Comparison of ENCODE assay signal across 16 cellular contexts in genomic region chr10:70498970-70499828, GRCh38. TPM values are rescaled to one million over a fixed set of nuclear protein-coding genes. Genes with fewer than 3 reads are reported as not detected.
DNase-seq lines count a peak whose midpoint lies in the region; ATAC-seq, FAIRE-seq and TF ChIP-seq lines count a peak whose summit lies in the region.
"Had no signal": no experiment of that assay in that cellular context is flagged by ENCODE, and none has a peak within 500 bp of the region (broad histone marks: within the 10 kb centered on the region; RNA-seq: fewer than 3 reads in every experiment).

No MANE protein-coding gene starts in this region.

- TF ChIP-seq CTCF in HepG2 (CRISPR knock-in tag; IDR thresholded peaks at IDR 0.05): no peak

- no peak overlapping the region for H2AFZ ChIP-seq in HepG2 (ENCODE audit: low read length)

- CTCF ChIA-PET in HepG2 (lab: Yijun Ruan, JAX; ENCODE audit: low intra/inter-chr PET ratio, low total read pairs): no interaction called here

- H3K9me3 ChIP-seq in HepG2 (ENCODE audit: low read length): no peaks in the 10 kb centered on the region
- H3K9me3 ChIP-seq: suprapubic skin had no signal

- BruUV-seq in HepG2 (replicated peaks; lab: Mats Ljungman, UMichigan): no TSS peak

- H3K36me3 ChIP-seq in HepG2 (replicated peaks in 1 of 2; ENCODE audit: control insufficient read depth in 1 of 2, insufficient read depth in 2 of 2, low read length in 2 of 2): no peaks in the 10 kb centered on the region
- H3K36me3 ChIP-seq: suprapubic skin had no signal

- intact Hi-C loops in HepG2 (cut with micrococcal nuclease; ENCODE audit: unreplicated experiment): no loop called here

- peaks cover 2 to 26% of the 10 kb centered on the region in 2 experiments; a peak in 3 of 5 replicates for H3K27me3 ChIP-seq in HepG2 (ENCODE audit: control insufficient read depth in 1 of 2, insufficient read depth in 2 of 2, low read length in 2 of 2)

- no peaks in the 10 kb centered on the region for H3K79me2 ChIP-seq in HepG2 (ENCODE audit: insufficient read depth, low read length)

- DNase-seq in MV-4-11 (lab: John Stamatoyannopoulos, UW) (peak; percentile 19), dermis blood vessel endothelial cell (peak; percentile 39), HepG2 (ENCODE audit: low spot score) (no peak), substantia nigra (lab: John Stamatoyannopoulos, UW) (no peak), DMS 273 (lab: John Stamatoyannopoulos, UW; ENCODE audit: unreplicated experiment) (no peak)
- no peak for DNase-seq in stimulated activated CD8-positive, alpha-beta memory T cell treated with anti-CD3 and anti-CD28 coated beads, Interleukin-4, amount 100 ng/mL, for 48 hours
- DNase-seq: activated naive CD4-positive, alpha-beta T cell treated with anti-CD3 and anti-CD28 coated beads, Interleukin-2, amount 50 U/mL, for 16 hours; NCI-H1092; NCI-H510A; T1000 had no signal

- no peak for TF ChIP-seq RAD21 in HepG2 (CRISPR knock-in tag; IDR thresholded peaks at IDR 0.05)

- FAIRE-seq in HepG2 (lab: Jason Lieb, UNC): no peak

- no peak overlapping the region for H3K4me2 ChIP-seq in HepG2 (ENCODE audit: low read depth, low read length)

- WGBS in HepG2 (ENCODE audit: low lambda C conversion rate): 14% methylated on average over 9 of the region's 10 CpGs

- ATAC-seq in HepG2: 0 out of 3 replicates have a peak, but pooled peaks have one; percentile 31
- no peak for ATAC-seq in GM21526 (IDR thresholded peaks at IDR 0.05; ENCODE audit: low FRiP score, unreplicated experiment)
- no peak for ATAC-seq in esophagus mucosa

- no peaks in the 10 kb centered on the region for H4K20me1 ChIP-seq in HepG2 (ENCODE audit: insufficient read depth, low read length)

- no peak for TF ChIP-seq POLR2A in HepG2 (IDR thresholded peaks at IDR 0.05; ENCODE audit: insufficient read depth in 1 of 2, low read depth in 2 of 2, low read length in 2 of 2)

- TF ChIP-seq EP300 in HepG2 (IDR thresholded peaks at IDR 0.05; ENCODE audit: low read depth in 2 of 2, low read length in 2 of 2): no peak
- no peak for TF ChIP-seq EP300 in HepG2 (CRISPR knock-in tag; IDR thresholded peaks at IDR 0.05; ENCODE audit: borderline replicate concordance)

- POLR2A ChIA-PET in HepG2 (lab: Yijun Ruan, JAX): no interaction called here

- H3K4me1 ChIP-seq in HepG2 (ENCODE audit: insufficient read depth, low read length): peaks cover 29% of the 10 kb centered on the region

- no peak overlapping the region for H3K9ac ChIP-seq in HepG2 (ENCODE audit: insufficient read depth, low read depth, low read length)

- H3K27ac ChIP-seq in HepG2 (ENCODE audit: extremely low read length, insufficient read depth, low read length) (no peak overlapping the region), substantia nigra (ENCODE audit: low read depth, low read length, poor library complexity, severe bottlenecking) (peak overlapping the region; percentile 71)
- H3K27ac ChIP-seq: suprapubic skin had no signal

- H3K4me3 ChIP-seq in HepG2 (replicated peaks in 1 of 3; ENCODE audit: insufficient read depth in 1 of 3, low read depth in 2 of 3, low read length in 3 of 3): no peak overlapping the region
- H3K4me3 ChIP-seq: lung, suprapubic skin had no signal

- in situ Hi-C loops in HepG2 (cut with HindIII; ENCODE audit: extremely low pct_ligation_motif_present, low pct_unique_long_range_greater_than_20kb): no loop called here

TF ChIP-seq in HepG2, 621 proteins besides CTCF, POLR2A, EP300 and RAD21 (continues in another document):
- TF ChIP-seq ARID5B (CRISPR knock-in tag; IDR thresholded peaks at IDR 0.05) (no peak), ZNF775 (CRISPR knock-in tag; IDR thresholded peaks at IDR 0.05; ENCODE audit: borderline replicate concordance) (no peak), ZNF768 (CRISPR knock-in tag; IDR thresholded peaks at IDR 0.05) (peak; percentile 82), GATAD1 (CRISPR knock-in tag; IDR thresholded peaks at IDR 0.05) (no peak), ADNP (CRISPR knock-in tag; IDR thresholded peaks at IDR 0.05) (no peak), RXRA (CRISPR knock-in tag; IDR thresholded peaks at IDR 0.05) (no peak), ZSCAN25 (CRISPR knock-in tag; IDR thresholded peaks at IDR 0.05) (no peak), TCF7L2 (IDR thresholded peaks at IDR 0.05; ENCODE audit: low read depth, low read length) (no peak)

RNA-seq across cellular contexts. Expression of gene PALD1, which starts 20.6 kb away (rescaled TPM):
- total RNA-seq in dermis blood vessel endothelial cell: 248 and 276 TPM in 2 replicates
- 0.06 and 0.07 TPM in 2 replicates for total RNA-seq in HepG2 (2016; rRNA removed; fragmentation: Illumina TruSeq; extraction: Trizol)
- not detected in 2 replicates for total RNA-seq in HepG2 (2016; cell fraction: cytosol; rRNA removed; fragmentation: Illumina TruSeq; extraction: Trizol; ENCODE audit: low read depth)
- 0.04 TPM in 1 of 2 replicates, not detected in the other for total RNA-seq in HepG2 (2016; cell fraction: insoluble cytoplasmic fraction; rRNA removed; fragmentation: Illumina TruSeq; extraction: Trizol)
- total RNA-seq in HepG2 (2016; cell fraction: membrane; rRNA removed; fragmentation: Illumina TruSeq; extraction: Trizol): 0.03 TPM in 2 replicates
- not detected in 2 replicates for total RNA-seq in HepG2 (2016; cell fraction: nucleus; rRNA removed; fragmentation: Illumina TruSeq; extraction: Trizol)
- 0.08 and 0.09 TPM in 2 replicates for polyA plus RNA-seq in HepG2 (2011; rRNA removed)
- 0.08 TPM in 2 replicates for polyA plus RNA-seq in HepG2 (2011; cell fraction: cytosol; rRNA removed)
- polyA plus RNA-seq in HepG2 (2011; cell fraction: nucleus; rRNA removed): 0.43 and 0.50 TPM in 2 replicates
- polyA plus RNA-seq in HepG2 (2012): 0.11 TPM in 1 of 2 replicates, not detected in the other
- polyA plus RNA-seq in HepG2 (2016; cell fraction: cytosol; fragmentation: Illumina TruSeq; extraction: Trizol; ENCODE audit: low read depth): not detected in 2 replicates
- polyA plus RNA-seq in HepG2 (2016; cell fraction: insoluble cytoplasmic fraction; fragmentation: Illumina TruSeq; extraction: Trizol; ENCODE audit: low read depth): not detected in 2 replicates
- not detected in 2 replicates for polyA plus RNA-seq in HepG2 (2016; cell fraction: membrane; fragmentation: Illumina TruSeq; extraction: Trizol; ENCODE audit: low read depth)
- not detected in 2 replicates for polyA plus RNA-seq in HepG2 (2016; cell fraction: nucleus; fragmentation: Illumina TruSeq; extraction: Trizol; ENCODE audit: insufficient read depth, low read depth)
- 0.05 and 0.52 TPM in 2 replicates for polyA minus RNA-seq in HepG2 (2011; rRNA and poly(A)+ RNA removed; ENCODE audit: low replicate concordance)
- polyA minus RNA-seq in HepG2 (2011; cell fraction: cytosol; rRNA and poly(A)+ RNA removed): not detected in 2 replicates
- polyA minus RNA-seq in HepG2 (2011; cell fraction: nucleus; rRNA and poly(A)+ RNA removed): 0.12 TPM in 1 of 2 replicates, not detected in the other
- 4.6 TPM for total RNA-seq in esophagus mucosa

RNA-seq across cellular contexts. Expression of gene NODAL, which starts 57.7 kb away (rescaled TPM):
- total RNA-seq in dermis blood vessel endothelial cell (not detected in 2 replicates), HepG2 (2016; rRNA removed; fragmentation: Illumina TruSeq; extraction: Trizol) (0.24 TPM in 1 of 2 replicates, not detected in the other), esophagus mucosa (0.48 TPM)
- not detected in 2 replicates for total RNA-seq in HepG2 (2016; cell fraction: cytosol; rRNA removed; fragmentation: Illumina TruSeq; extraction: Trizol; ENCODE audit: low read depth)
- not detected in 2 replicates for total RNA-seq in HepG2 (2016; cell fraction: insoluble cytoplasmic fraction; rRNA removed; fragmentation: Illumina TruSeq; extraction: Trizol)
- 0.17 TPM in 1 of 2 replicates, not detected in the other for total RNA-seq in HepG2 (2016; cell fraction: membrane; rRNA removed; fragmentation: Illumina TruSeq; extraction: Trizol)
- total RNA-seq in HepG2 (2016; cell fraction: nucleus; rRNA removed; fragmentation: Illumina TruSeq; extraction: Trizol): not detected in 2 replicates
- not detected in 2 replicates for polyA plus RNA-seq in HepG2 (2011; rRNA removed)
- not detected in 2 replicates for polyA plus RNA-seq in HepG2 (2011; cell fraction: cytosol; rRNA removed)
- not detected in 2 replicates for polyA plus RNA-seq in HepG2 (2011; cell fraction: nucleus; rRNA removed)
- polyA plus RNA-seq in HepG2 (2012): not detected in 2 replicates
- polyA plus RNA-seq in HepG2 (2016; cell fraction: cytosol; fragmentation: Illumina TruSeq; extraction: Trizol; ENCODE audit: low read depth): not detected in 2 replicates
- polyA plus RNA-seq in HepG2 (2016; cell fraction: insoluble cytoplasmic fraction; fragmentation: Illumina TruSeq; extraction: Trizol; ENCODE audit: low read depth): not detected in 2 replicates
- not detected in 2 replicates for polyA plus RNA-seq in HepG2 (2016; cell fraction: membrane; fragmentation: Illumina TruSeq; extraction: Trizol; ENCODE audit: low read depth)
- polyA plus RNA-seq in HepG2 (2016; cell fraction: nucleus; fragmentation: Illumina TruSeq; extraction: Trizol; ENCODE audit: insufficient read depth, low read depth): not detected in 2 replicates
- polyA minus RNA-seq in HepG2 (2011; rRNA and poly(A)+ RNA removed; ENCODE audit: low replicate concordance): not detected in 2 replicates
- not detected in 2 replicates for polyA minus RNA-seq in HepG2 (2011; cell fraction: cytosol; rRNA and poly(A)+ RNA removed)
- not detected in 2 replicates for polyA minus RNA-seq in HepG2 (2011; cell fraction: nucleus; rRNA and poly(A)+ RNA removed)
- total RNA-seq: activated CD8-positive, alpha-beta memory T cell treated with anti-CD3 and anti-CD28 coated beads for 36 hours; lung; progenitor cell of endocrine pancreas; suprapubic skin had no signal
- polyA plus RNA-seq: lung had no signal

Comparison
In these comparisons a context has a peak if more than half of its experiments do, and no peak if none do; other contexts are left out.
1. DNase-seq: peak in MV-4-11 (single experiment) and dermis blood vessel endothelial cell (single experiment); none in HepG2 (single experiment), substantia nigra (0 of 49), stimulated activated CD8-positive, alpha-beta memory T cell treated with anti-CD3 and anti-CD28 coated beads, Interleukin-4, amount 100 ng/mL, for 48 hours (single experiment) and DMS 273 (single experiment).
2. RNA of gene PALD1, which starts 20.6 kb away (total RNA-seq): 248 to 276 TPM in dermis blood vessel endothelial cell; 4.6 TPM in esophagus mucosa (single experiment) and 0.03 to 0.07 TPM in HepG2; every median in the first group is over 10 times any median in the second.